4 cellular contexts compared by ENCODE assay signal in genomic region chr9:5736563-5737346, GRCh38.
A peak's percentile ranks its signal among the peaks of the same experiment; 100 is the strongest.
TF ChIP-seq lines count a peak whose summit lies in the region.

No MANE protein-coding gene starts in this region.

TF ChIP-seq in SK-N-SH treated with all-trans-retinoic acid at 6 μM for 48 hours, 23 proteins besides CTCF, POLR2A, EP300 and RAD21:
- TF ChIP-seq ZFP30 (CRISPR knock-in tag; IDR thresholded peaks at IDR 0.05) (peak; percentile 93), PATZ1 (CRISPR knock-in tag; IDR thresholded peaks at IDR 0.05; ENCODE audit: borderline replicate concordance) (no peak)

TF ChIP-seq in SK-N-SH, 30 proteins besides CTCF, POLR2A, EP300 and RAD21:
- TF ChIP-seq GATA2 (CRISPR knock-in tag; IDR thresholded peaks at IDR 0.05) (no peak), JUND (IDR thresholded peaks at IDR 0.05) (no peak), IRF3 (IDR thresholded peaks at IDR 0.05; ENCODE audit: low read depth, low read length) (no peak), EZH2phosphoT487 (IDR thresholded peaks at IDR 0.05; ENCODE audit: borderline replicate concordance, low read depth) (no peak), TAF1 (IDR thresholded peaks at IDR 0.05; ENCODE audit: borderline replicate concordance, low read depth, low read length) (no peak), SMC3 (IDR thresholded peaks at IDR 0.05; ENCODE audit: low read depth, low read length) (no peak), NRF1 (IDR thresholded peaks at IDR 0.05; ENCODE audit: low read depth, low read length) (no peak), USF1 (IDR thresholded peaks at IDR 0.05; ENCODE audit: borderline replicate concordance, low read depth) (no peak), RCOR1 (IDR thresholded peaks at IDR 0.05; ENCODE audit: low read length) (no peak), MAX (IDR thresholded peaks at IDR 0.05; ENCODE audit: low read depth) (no peak), RFX5 (IDR thresholded peaks at IDR 0.05; ENCODE audit: low read length) (no peak), ELF1 (IDR thresholded peaks at IDR 0.05) (no peak)

TF ChIP-seq in HepG2, 621 proteins besides CTCF, POLR2A, EP300 and RAD21:
- TF ChIP-seq HNRNPUL1 (IDR thresholded peaks at IDR 0.05; ENCODE audit: low read depth, low read length) = no peak
- peak; percentile 47 to 65; a peak in 3 of 4 replicates for TF ChIP-seq MAFK (conservative IDR thresholded peaks at IDR 0.05 in 1 of 2, IDR thresholded peaks at IDR 0.05 in 1 of 2; ENCODE audit: low read length in 2 of 2)

TF ChIP-seq in K562, 482 proteins besides CTCF, POLR2A, EP300 and RAD21:
- TF ChIP-seq C11orf30 (IDR thresholded peaks at IDR 0.05; ENCODE audit: low read depth) (peak; percentile 20; the same call in 1 of the 2 replicates), ATF1 (CRISPR knock-in tag; IDR thresholded peaks at IDR 0.05) (no peak), ATF1 (tag; IDR thresholded peaks at IDR 0.05) (no peak), ZNF316 (IDR thresholded peaks at IDR 0.05) (peak; percentile 61), BMI1 (IDR thresholded peaks at IDR 0.05; ENCODE audit: low read length) (no peak)
TF ChIP-seq in K562: peak in this region for 2.
